16 cellular contexts compared by ENCODE assay signal in the genomic region with DNA sequence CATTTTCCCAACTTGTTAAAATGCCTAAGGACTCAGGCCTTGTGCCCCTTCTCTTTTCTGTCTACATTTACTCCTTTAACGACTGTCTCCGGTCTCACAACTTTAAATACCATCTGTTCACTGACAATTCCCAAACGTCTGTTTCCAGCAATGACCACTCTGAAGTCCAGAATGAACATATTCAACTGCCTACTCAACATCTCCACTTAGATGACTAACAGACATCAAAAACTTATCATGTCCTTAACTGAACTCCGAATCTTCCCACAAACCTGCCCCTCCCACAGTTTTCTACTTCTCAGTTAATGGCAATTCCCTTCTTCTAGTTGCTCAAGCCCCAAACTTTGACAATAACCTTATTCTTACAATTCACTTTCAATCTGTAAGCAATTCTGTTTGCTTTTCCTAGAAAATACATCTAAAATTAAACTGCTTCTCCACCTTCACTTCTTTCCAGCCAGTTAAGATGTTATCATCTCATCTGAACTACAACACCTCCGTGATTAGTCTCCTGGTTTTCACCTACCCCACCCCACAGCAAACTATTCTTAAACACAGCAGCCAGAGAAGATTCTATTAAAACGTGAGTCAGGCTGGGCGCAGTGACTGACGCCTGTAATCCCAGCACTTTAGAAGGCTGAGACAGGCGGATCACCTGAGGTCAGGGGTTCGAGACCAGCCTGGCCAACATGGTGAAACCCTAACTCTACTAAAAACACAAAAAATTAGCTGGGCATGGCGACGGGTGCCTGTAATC. TPM values are rescaled to one million over a fixed set of nuclear protein-coding genes. Genes with fewer than 3 reads are reported as not detected.
DNase-seq lines count a peak whose midpoint lies in the region; ATAC-seq, FAIRE-seq and TF ChIP-seq lines count a peak whose summit lies in the region.
"Had no signal": no experiment of that assay in that cellular context is flagged by ENCODE, and none has a peak within 500 bp of the region (broad histone marks: within the 10 kb centered on the region; RNA-seq: fewer than 3 reads in every experiment).

No MANE protein-coding gene starts in this region.

- H3K36me3 Mint-ChIP-seq in astrocyte (ENCODE audit: low read depth, unreplicated experiment), result no peaks in the 10 kb centered on the region
- H3K36me3 Mint-ChIP-seq: stimulated activated memory B cell treated with anti-CD40 and anti-IgM and Interleukin-4, amounts not matched to agents 10 μg/mL and 1 μg/mL and 100 μg/mL, for 72 hours had no signal

- H3K27ac ChIP-seq in astrocyte (ENCODE audit: low read depth, low read length), result no peak overlapping the region

- no peaks in the 10 kb centered on the region for H3K9me3 Mint-ChIP-seq in astrocyte (ENCODE audit: unreplicated experiment)
- H3K9me3 Mint-ChIP-seq: CD14-positive monocyte had no signal

- intact Hi-C loops in left colon (cut with DNase I, micrococcal nuclease), result no loop called here

- no peak for TF ChIP-seq CTCF in astrocyte (IDR thresholded peaks at IDR 0.05; ENCODE audit: insufficient read depth, low read depth, low read length)
- no peak for TF ChIP-seq CTCF in GM10266 (IDR thresholded peaks at IDR 0.05; ENCODE audit: control insufficient read depth, insufficient read depth, low read depth, missing control alignments)

- no peaks in the 10 kb centered on the region for H3K27me3 Mint-ChIP-seq in astrocyte (ENCODE audit: low read depth, unreplicated experiment)
- H3K27me3 Mint-ChIP-seq: stimulated activated memory B cell treated with anti-CD40 and anti-IgM and Interleukin-4, amounts not matched to agents 10 μg/mL and 1 μg/mL and 100 μg/mL, for 72 hours had no signal

- H3K4me3 ChIP-seq in astrocyte (ENCODE audit: insufficient read depth, low read depth, low read length), result no peak overlapping the region

- H3K9me3 ChIP-seq in astrocyte (ENCODE audit: insufficient read depth, low read depth, low read length), result no peaks in the 10 kb centered on the region

- DNase-seq in AG20443 (ENCODE audit: low spot score), result peak; percentile 13
- peak; percentile 58 for DNase-seq in GM04503 (ENCODE audit: low read depth)
- DNase-seq in astrocyte (ENCODE audit: low read depth), result peak; percentile 18
- DNase-seq in myocyte (ENCODE audit: low read depth), result peak; percentile 6
- no peak for DNase-seq in HTR-8/SVneo (ENCODE audit: insufficient read length, low spot score)
- no peak for DNase-seq in left colon
- DNase-seq in GM10266 (ENCODE audit: extremely low spot score), result no peak
- no peak for DNase-seq in stimulated activated CD4-positive, alpha-beta T cell treated with anti-CD3 and anti-CD28 coated beads, Interleukin-12 subunit alpha, Interleukin-12 subunit beta, amount 100 ng/mL, for 4 hours
- DNase-seq: GF-D8; midbrain; stimulated activated CD4-positive, alpha-beta T cell treated with anti-CD3 and anti-CD28 coated beads, Interleukin-4, amount 100 ng/mL, for 1 hour; T1000 had no signal

- no peak overlapping the region for H2AFZ ChIP-seq in astrocyte (ENCODE audit: low read depth, low read length)

- no peak for ATAC-seq in left colon
- ATAC-seq: activated naive CD4-positive, alpha-beta T cell treated with anti-CD3 and anti-CD28 coated beads, Interleukin-2, amount 50 U/mL, for 72 hours; stimulated activated memory B cell treated with anti-CD40 and anti-IgM and Interleukin-4, amounts not matched to agents 10 μg/mL and 1 μg/mL and 100 μg/mL, for 72 hours had no signal

- no peaks in the 10 kb centered on the region for H3K36me3 ChIP-seq in astrocyte (ENCODE audit: insufficient read depth, low read length)

- peaks cover 79% of the 10 kb centered on the region for H3K79me2 ChIP-seq in astrocyte (ENCODE audit: insufficient read depth, low read length)

- H3K4me1 ChIP-seq in astrocyte (ENCODE audit: insufficient read depth, low read length), result peaks cover 5% of the 10 kb centered on the region

- peaks cover 11% of the 10 kb centered on the region for H3K4me1 Mint-ChIP-seq in astrocyte (ENCODE audit: low read depth, unreplicated experiment)

- peaks cover 41% of the 10 kb centered on the region for H4K20me1 ChIP-seq in astrocyte (ENCODE audit: insufficient read depth, low read length)

- no peak overlapping the region for H3K9ac ChIP-seq in astrocyte (ENCODE audit: low read length)

- no peak overlapping the region for H3K4me2 ChIP-seq in astrocyte (ENCODE audit: low read length)

- H3K4me3 Mint-ChIP-seq in astrocyte (ENCODE audit: unreplicated experiment), result peak overlapping the region; percentile 48
- H3K4me3 Mint-ChIP-seq: CD14-positive monocyte; stimulated activated memory B cell treated with anti-CD40 and anti-IgM and Interleukin-4, amounts not matched to agents 10 μg/mL and 1 μg/mL and 100 μg/mL, for 72 hours had no signal

- no peaks in the 10 kb centered on the region for H3K27me3 ChIP-seq in astrocyte (ENCODE audit: insufficient read depth, low read length)

- no peak overlapping the region for H3K27ac Mint-ChIP-seq in astrocyte (ENCODE audit: unreplicated experiment)
- H3K27ac Mint-ChIP-seq: stimulated activated memory B cell treated with anti-CD40 and anti-IgM and Interleukin-4, amounts not matched to agents 10 μg/mL and 1 μg/mL and 100 μg/mL, for 72 hours had no signal

- FAIRE-seq in astrocyte (lab: Jason Lieb, UNC) (no peak), HTR-8/SVneo (lab: Jason Lieb, UNC) (no peak)
- FAIRE-seq: RCC 7860 had no signal

RNA-seq across cellular contexts. Expression of a gene that starts 2.9 kb away (rescaled TPM):
- 19.0 and 21.8 TPM in 2 replicates for total RNA-seq in astrocyte
- 26.8 and 48.7 TPM in 2 replicates for total RNA-seq in myocyte
- polyA plus RNA-seq in myocyte (2012), result 21.9 TPM
- total RNA-seq in left colon, result 10 to 100 TPM; 16.5 to 18.8 TPM

Comparison
In these comparisons a context has a peak if more than half of its experiments do, and no peak if none do; other contexts are left out.
1. DNase-seq: peak in AG20443 (single experiment), GM04503 (single experiment), astrocyte (single experiment) and myocyte (single experiment); none in HTR-8/SVneo (single experiment), left colon (0 of 2), GM10266 (single experiment) and stimulated activated CD4-positive, alpha-beta T cell treated with anti-CD3 and anti-CD28 coated beads, Interleukin-12 subunit alpha, Interleukin-12 subunit beta, amount 100 ng/mL, for 4 hours (single experiment).